Comparison of ENCODE assay signal across 8 cellular contexts in genomic region chr19:13839938-13840750, GRCh38. TPM values are rescaled to one million over a fixed set of nuclear protein-coding genes. Genes with fewer than 3 reads are reported as not detected.
A peak's percentile ranks its signal among the peaks of the same experiment; 100 is the strongest.
DNase-seq lines count a peak whose midpoint lies in the region; ATAC-seq and TF ChIP-seq lines count a peak whose summit lies in the region.

No MANE protein-coding gene starts in this region.

- DNase-seq in Panc1 (ENCODE audit: low read depth, low spot score) (no peak), ascending aorta (ENCODE audit: low spot score in 2 of 2) (peak; percentile 60 to 86), iPS-NIHi7 (ENCODE audit: extremely low spot score) (peak; percentile 6), posterior cingulate gyrus (no peak)
- peak; percentile 69 for DNase-seq in stimulated activated naive CD8-positive, alpha-beta T cell treated with anti-CD3 and anti-CD28 coated beads, Interleukin-15, Interleukin-2, amounts not matched to agents 100 U/mL and 50 U/mL, for 24 hours

- no peak for TF ChIP-seq CTCF in Panc1 (IDR thresholded peaks at IDR 0.05)
- no peak for TF ChIP-seq CTCF in ascending aorta (IDR thresholded peaks at IDR 0.05)

- CTCF ChIA-PET in Panc1 (lab: Charles Lee) = interaction anchor here (1.4 kb wide), 1 partner anchor 22 kb away, joined by 3 read pairs; no protein-coding TSS in a partner anchor

- H3K27me3 ChIP-seq in Panc1 (ENCODE audit: control insufficient read depth, insufficient read depth, low read length) = no peaks in the 10 kb centered on the region
- H3K27me3 ChIP-seq in ascending aorta = no peaks in the 10 kb centered on the region

- H3K36me3 ChIP-seq in Panc1 (ENCODE audit: control insufficient read depth, insufficient read depth, low read length) (peaks cover 8% of the 10 kb centered on the region), ascending aorta (peaks cover 15 to 19% of the 10 kb centered on the region in 2 donors)

- no TSS peak for BruUV-seq in Panc1 (replicated peaks; lab: Mats Ljungman, UMichigan)

- peaks cover 46% of the 10 kb centered on the region for H3K4me1 ChIP-seq in Panc1 (ENCODE audit: control insufficient read depth, insufficient read depth, low read length)
- peaks cover 30 to 49% of the 10 kb centered on the region in 2 donors for H3K4me1 ChIP-seq in ascending aorta

- in situ Hi-C loops in Panc1 (cut with HindIII; ENCODE audit: low pct_unique_long_range_greater_than_20kb, low sequenced_read_pairs) = no loop called here

- POLR2A ChIA-PET in Panc1 (lab: Charles Lee) = interaction anchor here (0.6 to 1.1 kb wide), 2 partner anchors 11 to 60 kb away, joined by 3 to 5 read pairs; no protein-coding TSS in a partner anchor

- intact Hi-C loops in Panc1 (cut with micrococcal nuclease; ENCODE audit: unreplicated experiment) (no loop called here), ascending aorta (cut with DNase I) (loop anchor here (1.0 to 5.0 kb wide), 3 partner anchors 11 to 1048 kb away; partner anchors contain the start of gene JUNB), posterior cingulate gyrus (cut with DNase I) (no loop called here)

- H3K9me3 ChIP-seq in Panc1 (ENCODE audit: control insufficient read depth, insufficient read depth, low read depth, low read length) = no peaks in the 10 kb centered on the region
- H3K9me3 ChIP-seq in ascending aorta = no peaks in the 10 kb centered on the region

- peak overlapping the region; percentile 81 to 91 for H3K4me3 ChIP-seq in Panc1 (ENCODE audit: low read depth in 2 of 2, low read length in 2 of 2)
- H3K4me3 ChIP-seq in ascending aorta = peak overlapping the region; percentile 92 to 99

- ATAC-seq in GM18909 (IDR thresholded peaks at IDR 0.05; ENCODE audit: poor library complexity, unreplicated experiment) (peak; percentile 1), Panc1 (no peak), GM21367 (IDR thresholded peaks at IDR 0.05; ENCODE audit: unreplicated experiment) (no peak), HG02885 (IDR thresholded peaks at IDR 0.05; ENCODE audit: poor library complexity, unreplicated experiment) (no peak)
- peak; percentile 37 for ATAC-seq in stimulated activated naive CD8-positive, alpha-beta T cell treated with anti-CD3 and anti-CD28 coated beads, Interleukin-15, Interleukin-2, amounts not matched to agents 100 U/mL and 50 U/mL, for 24 hours

- H3K27ac ChIP-seq in Panc1 (ENCODE audit: low read length) (peak overlapping the region; percentile 92), ascending aorta (peak overlapping the region; percentile 99 to 100)

RNA-seq across cellular contexts. Expression of gene NANOS3, which starts 36.8 kb away (rescaled TPM):
- total RNA-seq in Panc1 (2021; ENCODE audit: unreplicated experiment) (0.33 TPM), ascending aorta (not detected)
- 0.71 TPM for polyA plus RNA-seq in Panc1 (2012; ENCODE audit: insufficient read length)

RNA-seq across cellular contexts. Expression of gene ZSWIM4, which starts 44.9 kb away (rescaled TPM):
- 8.7 TPM for total RNA-seq in Panc1 (2021; ENCODE audit: unreplicated experiment)
- polyA plus RNA-seq in Panc1 (2012; ENCODE audit: insufficient read length) = 11.3 TPM
- total RNA-seq in ascending aorta = 23.2 TPM

Comparison
In these comparisons a context has a peak if more than half of its experiments do, and no peak if none do; other contexts are left out.
1. ATAC-seq: peak in GM18909 (single experiment) and stimulated activated naive CD8-positive, alpha-beta T cell treated with anti-CD3 and anti-CD28 coated beads, Interleukin-15, Interleukin-2, amounts not matched to agents 100 U/mL and 50 U/mL, for 24 hours (single experiment); none in Panc1 (single experiment), GM21367 (single experiment) and HG02885 (single experiment).
2. DNase-seq: peak in ascending aorta (2 of 2), iPS-NIHi7 (single experiment) and stimulated activated naive CD8-positive, alpha-beta T cell treated with anti-CD3 and anti-CD28 coated beads, Interleukin-15, Interleukin-2, amounts not matched to agents 100 U/mL and 50 U/mL, for 24 hours (single experiment); none in Panc1 (single experiment) and posterior cingulate gyrus (0 of 10).